ENCODE assay signal across 25 cellular contexts in genomic region chr11:104934594-104934993, GRCh38. TPM values are rescaled to one million over a fixed set of nuclear protein-coding genes. Genes with fewer than 3 reads are reported as not detected.
DNase-seq lines count a peak whose midpoint lies in the region; ATAC-seq and TF ChIP-seq lines count a peak whose summit lies in the region.
"Had no signal": no experiment of that assay in that cellular context is flagged by ENCODE, and none has a peak within 500 bp of the region (broad histone marks: within the 10 kb centered on the region; RNA-seq: fewer than 3 reads in every experiment).

No MANE protein-coding gene starts in this region.

- H3K27ac Mint-ChIP-seq in CD4-positive, alpha-beta T cell: no peak overlapping the region
- H3K27ac Mint-ChIP-seq in IgD-negative memory B cell (peak overlapping the region; percentile 18 to 80 (median 59)), naive B cell (peak overlapping the region; percentile 48 to 97 (median 80)), type B pancreatic cell (no peak overlapping the region)
- peak overlapping the region; percentile 82 for H3K27ac Mint-ChIP-seq in activated CD4-positive, alpha-beta memory T cell treated with anti-CD3 and anti-CD28 coated beads, Interleukin-2, amount 10 ng/mL, durations not matched to agents 7 days and 5 days

- peaks cover 13% of the 10 kb centered on the region for H3K9me3 Mint-ChIP-seq in CD4-positive, alpha-beta T cell
- H3K9me3 Mint-ChIP-seq in IgD-negative memory B cell (peaks cover 6 to 16% (median 10%) of the 10 kb centered on the region in 3 donors), naive B cell (peaks cover 13 to 53% (median 33%) of the 10 kb centered on the region in 7 donors), type B pancreatic cell (peaks cover 7% of the 10 kb centered on the region)
- H3K9me3 Mint-ChIP-seq in activated CD4-positive, alpha-beta memory T cell treated with anti-CD3 and anti-CD28 coated beads, Interleukin-2, amount 10 ng/mL, durations not matched to agents 7 days and 5 days: peaks cover 41% of the 10 kb centered on the region

- H3K27me3 ChIP-seq in CD4-positive, alpha-beta T cell (ENCODE audit: control insufficient read depth, insufficient read depth, low read length): no peaks in the 10 kb centered on the region
- H3K27me3 ChIP-seq: breast epithelium, pancreas had no signal

- POLR2A ChIA-PET in CD4-positive, alpha-beta T cell (lab: Charles Lee): interaction anchor here (1.0 to 1.5 kb wide), 5 partner anchors 9 to 33 kb away, joined by 3 to 8 read pairs (median 3); partner anchors contain the start of gene CASP4
- POLR2A ChIA-PET in activated CD4-positive, alpha-beta memory T cell treated with anti-CD3 and anti-CD28 coated beads, Interleukin-2, amount 10 ng/mL, durations not matched to agents 7 days and 5 days (lab: Charles Lee): interaction anchor here (0.6 to 2.1 kb wide), 3 partner anchors 18 to 99 kb away, joined by 3 to 6 read pairs (median 4); no protein-coding TSS in a partner anchor

- peaks cover 16% of the 10 kb centered on the region for H3K36me3 Mint-ChIP-seq in CD4-positive, alpha-beta T cell (ENCODE audit: low read depth)
- H3K36me3 Mint-ChIP-seq in IgD-negative memory B cell (peaks cover 8% of the 10 kb centered on the region), naive B cell (peaks cover 21 to 28% of the 10 kb centered on the region in 2 donors), type B pancreatic cell (no peaks in the 10 kb centered on the region)
- H3K36me3 Mint-ChIP-seq in activated CD4-positive, alpha-beta memory T cell treated with anti-CD3 and anti-CD28 coated beads, Interleukin-2, amount 10 ng/mL, durations not matched to agents 7 days and 5 days (ENCODE audit: low read depth): peaks cover 57% of the 10 kb centered on the region

- TF ChIP-seq CTCF in CD4-positive, alpha-beta T cell (IDR thresholded peaks at IDR 0.05): no peak
- no peak for TF ChIP-seq CTCF in type B pancreatic cell (conservative IDR thresholded peaks at IDR 0.05)

- peaks cover 4% of the 10 kb centered on the region for H3K9me3 ChIP-seq in CD4-positive, alpha-beta T cell (ENCODE audit: control insufficient read depth, low read length)
- H3K9me3 ChIP-seq: breast epithelium, pancreas, SK-N-SH had no signal

- intact Hi-C loops in CD4-positive, alpha-beta T cell (cut with DNase I, micrococcal nuclease): no loop called here

- no peaks in the 10 kb centered on the region for H3K27me3 Mint-ChIP-seq in CD4-positive, alpha-beta T cell
- no peaks in the 10 kb centered on the region for H3K27me3 Mint-ChIP-seq in IgD-negative memory B cell
- no peaks in the 10 kb centered on the region for H3K27me3 Mint-ChIP-seq in activated CD4-positive, alpha-beta memory T cell treated with anti-CD3 and anti-CD28 coated beads, Interleukin-2, amount 10 ng/mL, durations not matched to agents 7 days and 5 days
- no peaks in the 10 kb centered on the region for H3K27me3 Mint-ChIP-seq in naive B cell
- H3K27me3 Mint-ChIP-seq in type B pancreatic cell: no peaks in the 10 kb centered on the region

- DNase-seq in CD4-positive, alpha-beta T cell: no peak
- no peak for DNase-seq in activated CD4-positive, alpha-beta memory T cell treated with anti-CD3 and anti-CD28 coated beads, Interleukin-2, amount 10 ng/mL, durations not matched to agents 7 days and 5 days
- DNase-seq in naive B cell (peak; percentile 39), NCI-H2107 (lab: John Stamatoyannopoulos, UW) (no peak), type B pancreatic cell (ENCODE audit: extremely low spot score, unreplicated experiment) (no peak), AG08396 (ENCODE audit: low spot score) (no peak)
- DNase-seq: activated CD4-positive, alpha-beta T cell treated with anti-CD3 and anti-CD28 coated beads for 48 hours; foreskin fibroblast; hypothalamus; NCI-H1092; NCI-H2029 treated with DMSO at 0.1 percent for 48 hours; NCI-H510A; pancreas; RPMI8226; SK-N-SH; stimulated activated naive CD4-positive, alpha-beta T cell treated with Interleukin-2 at 50 U/mL for 16 hours; trophoblast cell had no signal

- ATAC-seq in CD4-positive, alpha-beta T cell (ENCODE audit: poor library complexity): peak; percentile 79
- ATAC-seq in naive B cell (ENCODE audit: low read depth in 2 of 2) (peak; percentile 94 to 95), HG03460 (IDR thresholded peaks at IDR 0.05; ENCODE audit: unreplicated experiment) (no peak)
- ATAC-seq: HCT116, pancreas, sciatic nerve had no signal

- no peak overlapping the region for H3K27ac ChIP-seq in CD4-positive, alpha-beta T cell (ENCODE audit: low read depth, low read length)
- H3K27ac ChIP-seq: breast epithelium, pancreas had no signal

- CTCF ChIA-PET in CD4-positive, alpha-beta T cell (lab: Charles Lee): interaction anchor here (0.6 kb wide), 1 partner anchor 1075 kb away, joined by 3 read pairs; no protein-coding TSS in a partner anchor
- CTCF ChIA-PET in activated CD4-positive, alpha-beta memory T cell treated with anti-CD3 and anti-CD28 coated beads, Interleukin-2, amount 10 ng/mL, durations not matched to agents 7 days and 5 days (lab: Charles Lee): interaction anchor here (0.6 to 2.5 kb wide), 3 partner anchors 9 to 35 kb away, joined by 3 to 8 read pairs (median 3); no protein-coding TSS in a partner anchor

- H3K4me1 Mint-ChIP-seq in CD4-positive, alpha-beta T cell (ENCODE audit: low read depth): peaks cover 47% of the 10 kb centered on the region
- peaks cover 49 to 61% (median 53%) of the 10 kb centered on the region in 3 donors for H3K4me1 Mint-ChIP-seq in IgD-negative memory B cell
- H3K4me1 Mint-ChIP-seq in activated CD4-positive, alpha-beta memory T cell treated with anti-CD3 and anti-CD28 coated beads, Interleukin-2, amount 10 ng/mL, durations not matched to agents 7 days and 5 days: peaks cover 36% of the 10 kb centered on the region
- H3K4me1 Mint-ChIP-seq in naive B cell: peaks cover 36 to 72% (median 71%) of the 10 kb centered on the region in 3 donors
- no peaks in the 10 kb centered on the region for H3K4me1 Mint-ChIP-seq in type B pancreatic cell (ENCODE audit: unreplicated experiment)

- H3K4me3 Mint-ChIP-seq in CD4-positive, alpha-beta T cell: peak overlapping the region; percentile 32
- H3K4me3 Mint-ChIP-seq in IgD-negative memory B cell (peak overlapping the region; percentile 15 to 80 (median 70)), naive B cell (peak overlapping the region; percentile 68 to 87 (median 82)), type B pancreatic cell (no peak overlapping the region)
- peak overlapping the region; percentile 43 for H3K4me3 Mint-ChIP-seq in activated CD4-positive, alpha-beta memory T cell treated with anti-CD3 and anti-CD28 coated beads, Interleukin-2, amount 10 ng/mL, durations not matched to agents 7 days and 5 days

RNA-seq across cellular contexts. Expression of gene CASP4, which starts 33.8 kb away (rescaled TPM):
- 10 to 100 TPM; 54.3 to 56.3 TPM for total RNA-seq in CD4-positive, alpha-beta T cell
- polyA plus RNA-seq in IgD-negative memory B cell (105 TPM), naive B cell (ENCODE audit: low read depth in 6 of 6) (100 to 1,000 TPM; 109 to 134 (median 118) TPM)
- total RNA-seq in activated CD4-positive, alpha-beta memory T cell treated with anti-CD3 and anti-CD28 coated beads, Interleukin-2, amount 10 ng/mL, durations not matched to agents 7 days and 5 days: 100 to 1,000 TPM; 138 TPM
- total RNA-seq in type B pancreatic cell (ENCODE audit: low replicate concordance): 18.4 and 50.3 TPM in 2 replicates

RNA-seq across cellular contexts. Expression of gene CASP12, which starts 36.3 kb away (rescaled TPM):
- total RNA-seq in CD4-positive, alpha-beta T cell: not detected
- polyA plus RNA-seq in IgD-negative memory B cell (not detected), naive B cell (ENCODE audit: low read depth in 6 of 6) (under 1 TPM in 2 of 6 donors, not detected in 4; 0.31 to 0.45 TPM)
- total RNA-seq in activated CD4-positive, alpha-beta memory T cell treated with anti-CD3 and anti-CD28 coated beads, Interleukin-2, amount 10 ng/mL, durations not matched to agents 7 days and 5 days: under 1 TPM; 0.50 to 0.83 TPM
- total RNA-seq in type B pancreatic cell (ENCODE audit: low replicate concordance): not detected in 2 replicates
- total RNA-seq: G401, myocyte had no signal
- polyA plus RNA-seq: keratinocyte, SK-N-SH had no signal

Comparison
In these comparisons a context has a peak if more than half of its experiments do, and no peak if none do; other contexts are left out.
1. H3K27ac Mint-ChIP-seq: peak in IgD-negative memory B cell (3 of 3), activated CD4-positive, alpha-beta memory T cell treated with anti-CD3 and anti-CD28 coated beads, Interleukin-2, amount 10 ng/mL, durations not matched to agents 7 days and 5 days (single experiment) and naive B cell (6 of 6); none in CD4-positive, alpha-beta T cell (single experiment) and type B pancreatic cell (single experiment).